In the genomic region with DNA sequence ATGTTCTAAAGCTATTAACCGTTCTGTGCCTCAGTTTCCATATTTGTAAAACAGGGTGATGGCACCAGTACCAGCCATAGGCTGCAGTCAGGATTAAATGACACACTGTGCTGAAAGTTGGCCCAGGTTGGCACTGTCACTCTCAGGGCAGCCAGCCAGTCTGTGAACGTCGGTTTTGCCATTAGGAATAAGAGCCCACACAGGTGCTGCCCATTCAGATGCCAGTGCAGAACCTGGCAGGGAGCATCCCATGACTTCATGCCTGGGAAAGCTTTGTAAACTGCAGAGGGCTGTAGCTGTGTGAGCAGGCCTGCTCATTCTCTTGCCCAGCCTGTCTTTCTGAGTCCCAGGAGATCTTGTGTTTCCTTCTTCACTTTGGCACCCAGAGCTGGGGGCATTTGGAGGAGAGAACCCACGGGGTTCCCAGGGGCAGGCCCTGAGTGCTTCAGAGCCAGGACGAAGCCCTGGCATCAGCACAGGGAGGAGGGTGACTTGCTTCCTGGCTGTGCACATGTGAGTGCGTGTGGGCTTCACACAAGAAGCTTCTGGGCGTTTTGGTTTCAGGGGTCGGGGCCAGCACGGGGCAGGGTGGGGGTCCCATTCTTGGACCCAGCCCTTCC, we compare ENCODE assay signal across 18 cellular contexts. TPM values are rescaled to one million over a fixed set of nuclear protein-coding genes. Genes with fewer than 3 reads are reported as not detected.
DNase-seq lines count a peak whose midpoint lies in the region; TF ChIP-seq lines count a peak whose summit lies in the region.
"Had no signal": no experiment of that assay in that cellular context is flagged by ENCODE, and none has a peak within 500 bp of the region (broad histone marks: within the 10 kb centered on the region; RNA-seq: fewer than 3 reads in every experiment).

No MANE protein-coding gene starts in this region.

- H3K9me3 ChIP-seq in MM.1S (replicated peaks; ENCODE audit: insufficient read depth, low read length) (no peaks in the 10 kb centered on the region), HAP-1 (no peaks in the 10 kb centered on the region)

- peak overlapping the region; percentile 66; the same call in 1 of the 2 replicates for H3K4me2 ChIP-seq in MM.1S (ENCODE audit: low read depth, low read length)

- H2AFZ ChIP-seq in MM.1S (ENCODE audit: low read length), result no peak overlapping the region

- no peaks in the 10 kb centered on the region for H4K20me1 ChIP-seq in MM.1S (ENCODE audit: insufficient read depth, low read length)

- 0 out of 2 replicates have a peak overlapping the region, but pooled peaks have one; percentile 76 for H3K9ac ChIP-seq in MM.1S (ENCODE audit: low read length)

- peaks cover 23% of the 10 kb centered on the region for H3F3A ChIP-seq in MM.1S (ENCODE audit: insufficient read depth, low read length)

- no peak for TF ChIP-seq CTCF in 22Rv1 (IDR thresholded peaks at IDR 0.05)
- no peak for TF ChIP-seq CTCF in MM.1S (IDR thresholded peaks at IDR 0.05; ENCODE audit: low read length)

- intact Hi-C loops in posterior vena cava (cut with DNase I), result no loop called here

- no peak overlapping the region for H3K4me3 ChIP-seq in MM.1S (ENCODE audit: low read length)
- no peak overlapping the region for H3K4me3 ChIP-seq in HAP-1

- H3K27ac ChIP-seq in 22Rv1 (peak overlapping the region; percentile 70), MM.1S (ENCODE audit: low read length) (peak overlapping the region; percentile 99; the same call in 1 of the 2 replicates)

- H3K4me1 ChIP-seq in MM.1S (ENCODE audit: low read length) (peaks cover 42% of the 10 kb centered on the region), HAP-1 (no peaks in the 10 kb centered on the region)

- H3K9me2 ChIP-seq in MM.1S (replicated peaks; ENCODE audit: insufficient read depth, low read length), result no peaks in the 10 kb centered on the region

- DNase-seq in MM.1S, result no peak
- peak; percentile 89 for DNase-seq in cerebellar cortex (ENCODE audit: low spot score)
- peak; percentile 41 for DNase-seq in posterior vena cava (ENCODE audit: low spot score)
- DNase-seq in SKM-1 treated with dmso at 0.1 percent for 144 hours (lab: John Stamatoyannopoulos, UW; ENCODE audit: unreplicated experiment), result no peak
- DNase-seq in stimulated activated CD4-positive, alpha-beta T cell treated with anti-CD3 and anti-CD28 coated beads, Interleukin-2, amount 100 ng/mL, for 48 hours, result no peak
- no peak for DNase-seq in DMS53 treated with DMSO at 0.1 percent for 48 hours (lab: John Stamatoyannopoulos, UW; ENCODE audit: unreplicated experiment)
- DNase-seq in HAP-1 (ENCODE audit: low spot score in 2 of 2), result no peak
- DNase-seq: activated CD4-positive, alpha-beta T cell treated with anti-CD3 and anti-CD28 coated beads, Interleukin-2, amount 50 U/mL, for 4 hours; activated T-cell treated with anti-CD3 and anti-CD28 coated beads, Interleukin-2, amount 50 U/mL, for 48 hours; effector CD8-positive, alpha-beta T cell; EL; KG1; left colon; NCI-H1436 treated with DMSO at 0.1 percent for 48 hours; NCI-H526; PC-3; trophoblast cell had no signal

- in situ Hi-C loops in HAP-1 (cut with MboI; ENCODE audit: low sequenced_read_pairs), result no loop called here

- peaks cover 80% of the 10 kb centered on the region for H3K79me2 ChIP-seq in MM.1S (ENCODE audit: low read length)

- no peaks in the 10 kb centered on the region for H3K27me3 ChIP-seq in MM.1S (replicated peaks; ENCODE audit: insufficient read depth, low read length)
- no peaks in the 10 kb centered on the region for H3K27me3 ChIP-seq in HAP-1 (ENCODE audit: low read depth)

- H3K36me3 ChIP-seq in MM.1S (replicated peaks; ENCODE audit: insufficient read depth, low read length) (no peaks in the 10 kb centered on the region), HAP-1 (replicated peaks) (no peaks in the 10 kb centered on the region)

RNA-seq across cellular contexts. Expression of gene ZNF710, which starts 46.9 kb away (rescaled TPM):
- total RNA-seq in posterior vena cava, result 10 to 100 TPM; 11.6 to 13.3 TPM

RNA-seq across cellular contexts. Expression of gene IDH2, which starts 54.2 kb away (rescaled TPM):
- 100 to 1,000 TPM in 1 of 2 donors, 10 to 100 TPM in 1; 68.7 to 103 TPM for total RNA-seq in posterior vena cava

Comparison
In these comparisons a context has a peak if more than half of its experiments do, and no peak if none do; other contexts are left out.
1. DNase-seq: peak in cerebellar cortex (single experiment) and posterior vena cava (single experiment); none in MM.1S (single experiment), SKM-1 treated with dmso at 0.1 percent for 144 hours (single experiment), stimulated activated CD4-positive, alpha-beta T cell treated with anti-CD3 and anti-CD28 coated beads, Interleukin-2, amount 100 ng/mL, for 48 hours (0 of 2), DMS53 treated with DMSO at 0.1 percent for 48 hours (single experiment) and HAP-1 (0 of 2).